23 cellular contexts compared by ENCODE assay signal in genomic region chr13:99671746-99672145, GRCh38.
"Had no signal": no experiment of that assay in that cellular context is flagged by ENCODE, and none has a peak within 500 bp of the region (broad histone marks: within the 10 kb centered on the region; RNA-seq: fewer than 3 reads in every experiment).

No MANE protein-coding gene starts in this region.

- ATAC-seq: K562 had no signal

- H3K4me2 ChIP-seq: KMS-11 had no signal

- DNase-seq: Kasumi-1, MM.1S, NCI-H1092 treated with DMSO at 0.1 percent for 48 hours, NCI-H1436, NCI-H187, NCI-H2029, NCI-H2081 treated with DMSO at 0.1 percent for 48 hours, NCI-H2171 treated with DMSO at 0.1 percent for 48 hours, NCI-H345, NCI-H446 treated with DMSO at 0.1 percent for 48 hours, NCI-H510A treated with DMSO at 0.1 percent for 48 hours, NCI-H526, Right ventricle myocardium superior, RPMI8226, SIG-M5 had no signal

- H3K4me1 ChIP-seq: SJSA1 had no signal

- H3K4me3 ChIP-seq: K562, SJSA1, SK-N-MC had no signal

- H3K27ac Mint-ChIP-seq: IgD-negative memory B cell had no signal

- H3K27me3 Mint-ChIP-seq: IgD-negative memory B cell had no signal

- H3K4me3 Mint-ChIP-seq: IgD-negative memory B cell had no signal

- H3K9ac ChIP-seq: KMS-11 had no signal

- H3K36me3 ChIP-seq: SJSA1 had no signal

- H3K27ac ChIP-seq: HL-60, KMS-11, SJSA1, SK-N-MC had no signal

- FAIRE-seq: HTR-8/SVneo, K562, RCC 7860 had no signal
